Comparison of ENCODE assay signal across 15 cellular contexts in the genomic region with DNA sequence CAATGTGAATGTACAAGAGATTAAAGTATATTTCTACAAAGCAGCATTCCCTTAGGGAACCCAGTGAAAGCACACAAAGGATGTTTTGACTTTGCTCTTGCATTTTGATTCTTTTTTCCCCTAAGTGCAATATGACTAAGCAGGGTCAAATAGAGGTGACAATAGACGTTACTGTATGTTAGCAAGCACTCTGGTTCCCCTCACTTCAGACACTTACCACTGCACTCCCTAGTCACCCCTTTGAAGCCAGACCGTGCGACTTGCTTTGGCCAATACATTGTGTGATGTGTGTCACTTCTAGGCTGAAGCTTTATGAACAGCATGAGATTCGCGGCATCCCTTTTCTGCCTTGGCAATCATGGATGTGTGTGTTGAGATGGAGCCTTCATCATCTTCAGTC.
DNase-seq lines count a peak whose midpoint lies in the region; ATAC-seq, FAIRE-seq and TF ChIP-seq lines count a peak whose summit lies in the region.
"Had no signal": no experiment of that assay in that cellular context is flagged by ENCODE, and none has a peak within 500 bp of the region (broad histone marks: within the 10 kb centered on the region; RNA-seq: fewer than 3 reads in every experiment).

No MANE protein-coding gene starts in this region.

- no peaks in the 10 kb centered on the region for H3K9me3 ChIP-seq in HCT116 (ENCODE audit: control insufficient read depth in 1 of 2, insufficient read depth in 1 of 2, low read depth in 1 of 2, low read length in 2 of 2)
- H3K9me3 ChIP-seq in mesodermal cell (ENCODE audit: control insufficient read depth, low read length): no peaks in the 10 kb centered on the region
- H3K9me3 ChIP-seq: BLaER1, psoas muscle had no signal

- no peaks in the 10 kb centered on the region for H3K27me3 Mint-ChIP-seq in CD14-positive monocyte (ENCODE audit: low read depth in 3 of 3)
- H3K27me3 Mint-ChIP-seq: stimulated activated naive CD8-positive, alpha-beta T cell treated with anti-CD3 and anti-CD28 coated beads, Interleukin-15, amount 100 ng/mL, for 72 hours had no signal

- RAD21 ChIA-PET in HCT116 (lab: Charles Lee; ENCODE audit: low non-redundant PET in 1 of 2, low total read pairs in 2 of 2, uncharacterized antibody in 2 of 2, unreplicated experiment in 2 of 2): no interaction called here

- peaks cover 3 to 5% of the 10 kb centered on the region in 2 donors for H3K36me3 Mint-ChIP-seq in CD14-positive monocyte

- H3K4me1 ChIP-seq in HCT116 (ENCODE audit: control insufficient read depth in 1 of 2, insufficient read depth in 2 of 2, low read length in 2 of 2) (peaks cover 0 to 7% of the 10 kb centered on the region in 2 experiments; a peak in 2 of 4 replicates), mesodermal cell (ENCODE audit: control insufficient read depth, insufficient read depth, low read length, poor library complexity, severe bottlenecking) (peaks cover 5% of the 10 kb centered on the region)
- H3K4me1 ChIP-seq: BLaER1, psoas muscle had no signal

- H3K27ac ChIP-seq in HCT116 (ENCODE audit: low read depth, low read length) (no peak overlapping the region), brain microvascular endothelial cell (peak overlapping the region; percentile 17), mesodermal cell (ENCODE audit: low read depth, low read length, severe bottlenecking) (peak overlapping the region; percentile 29)
- H3K27ac ChIP-seq: BLaER1, psoas muscle had no signal

- 90 to 100% methylated on average over 4 of the region's 5 CpGs for WGBS in mesodermal cell (ENCODE audit: insufficient coverage in 2 of 2), 2 experiments

- H3K27ac Mint-ChIP-seq in CD14-positive monocyte: peak overlapping the region in 6 of 7 donors; percentile 54 to 85 (median 76)
- H3K27ac Mint-ChIP-seq: stimulated activated naive CD8-positive, alpha-beta T cell treated with anti-CD3 and anti-CD28 coated beads, Interleukin-15, amount 100 ng/mL, for 72 hours had no signal

- ATAC-seq in HCT116: peak; percentile 61; the same call in 1 of the 2 replicates
- ATAC-seq: left colon; psoas muscle; stimulated activated naive CD8-positive, alpha-beta T cell treated with anti-CD3 and anti-CD28 coated beads, Interleukin-15, amount 100 ng/mL, for 72 hours had no signal

- TF ChIP-seq CTCF in CD14-positive monocyte (IDR thresholded peaks at IDR 0.05) (no peak), HCT116 (IDR thresholded peaks at IDR 0.05 in 2 of 3, conservative IDR thresholded peaks at IDR 0.05 in 1 of 3; ENCODE audit: borderline replicate concordance in 1 of 3, insufficient read depth in 1 of 3, low read depth in 2 of 3, low read length in 2 of 3) (no peak), brain microvascular endothelial cell (IDR thresholded peaks at IDR 0.05; ENCODE audit: low read depth, low read length, missing control alignments) (no peak)

- no peak overlapping the region for H3K9ac ChIP-seq in HCT116 (ENCODE audit: low read length)
- H3K9ac ChIP-seq: BLaER1 had no signal

- no TSS peak for BruUV-seq in HCT116 (replicated peaks; lab: Mats Ljungman, UMichigan)

- CTCF ChIA-PET in HCT116 (lab: Charles Lee): no interaction called here

- H3K4me1 Mint-ChIP-seq in CD14-positive monocyte: peaks cover 67% of the 10 kb centered on the region
- H3K4me1 Mint-ChIP-seq: stimulated activated naive CD8-positive, alpha-beta T cell treated with anti-CD3 and anti-CD28 coated beads, Interleukin-15, amount 100 ng/mL, for 72 hours had no signal

- H3K9me2 ChIP-seq in HCT116 (ENCODE audit: insufficient read depth): no peaks in the 10 kb centered on the region

- POLR2A ChIA-PET in HCT116 (lab: Charles Lee): no interaction called here

- TF ChIP-seq RAD21 in HCT116 (IDR thresholded peaks at IDR 0.05; ENCODE audit: low read depth): no peak

- no peaks in the 10 kb centered on the region for H4K20me1 ChIP-seq in HCT116 (ENCODE audit: insufficient read depth)
- H4K20me1 ChIP-seq: BLaER1 had no signal

- H3K27me3 ChIP-seq in HCT116 (ENCODE audit: insufficient read depth, low read length) (no peaks in the 10 kb centered on the region), brain microvascular endothelial cell (replicated peaks) (no peaks in the 10 kb centered on the region)
- H3K27me3 ChIP-seq: BLaER1, dorsolateral prefrontal cortex had no signal

- DNase-seq in CD14-positive monocyte (ENCODE audit: low spot score) (peak; percentile 81), HCT116 (ENCODE audit: low read depth, low spot score) (no peak), brain microvascular endothelial cell (peak; percentile 48), HuH-7.5 (ENCODE audit: low spot score) (no peak), urothelium cell line (ENCODE audit: low spot score) (no peak), DMS153 treated with DMSO at 0.1 percent for 48 hours (lab: John Stamatoyannopoulos, UW; ENCODE audit: unreplicated experiment) (no peak)
- DNase-seq: activated gamma-delta T cell; dorsolateral prefrontal cortex; left colon; NCI-H187 treated with DMSO at 0.1 percent for 48 hours; NCI-H446 treated with DMSO at 0.1 percent for 48 hours; psoas muscle; stimulated activated naive CD8-positive, alpha-beta T cell treated with anti-CD3 and anti-CD28 coated beads, Interleukin-15, amount 100 ng/mL, for 72 hours had no signal

- H2AFZ ChIP-seq in HCT116 (ENCODE audit: low read depth, low read length, poor library complexity, severe bottlenecking): no peak overlapping the region

- H3K36me3 ChIP-seq in HCT116 (ENCODE audit: control insufficient read depth in 1 of 2, insufficient read depth in 2 of 2, low read length in 2 of 2): no peaks in the 10 kb centered on the region
- no peaks in the 10 kb centered on the region for H3K36me3 ChIP-seq in brain microvascular endothelial cell (replicated peaks)
- no peaks in the 10 kb centered on the region for H3K36me3 ChIP-seq in mesodermal cell (ENCODE audit: control insufficient read depth, insufficient read depth, low read length)
- H3K36me3 ChIP-seq: BLaER1 had no signal

- FAIRE-seq in urothelium cell line (lab: Jason Lieb, UNC): no peak

- H3K4me2 ChIP-seq in HCT116 (ENCODE audit: low read length): peak overlapping the region; percentile 20; the same call in 1 of the 2 replicates
- H3K4me2 ChIP-seq: BLaER1 had no signal

- H3K4me3 ChIP-seq in HCT116 (replicated peaks in 1 of 2; ENCODE audit: low read depth in 1 of 2, low read length in 2 of 2): no peak overlapping the region
- no peak overlapping the region for H3K4me3 ChIP-seq in brain microvascular endothelial cell (ENCODE audit: low read depth, low read length)
- H3K4me3 ChIP-seq in mesodermal cell (ENCODE audit: extremely low read depth, insufficient read depth, low read length, poor library complexity, severe bottlenecking): no peak overlapping the region
- H3K4me3 ChIP-seq: BLaER1, dorsolateral prefrontal cortex, psoas muscle had no signal

- no peak overlapping the region for H3K4me3 Mint-ChIP-seq in CD14-positive monocyte
- H3K4me3 Mint-ChIP-seq: stimulated activated naive CD8-positive, alpha-beta T cell treated with anti-CD3 and anti-CD28 coated beads, Interleukin-15, amount 100 ng/mL, for 72 hours had no signal

- in situ Hi-C loops in brain microvascular endothelial cell (cut with HindIII; ENCODE audit: low pct_ligation_motif_present, low sequenced_read_pairs): no loop called here

- intact Hi-C loops in CD14-positive monocyte (cut with micrococcal nuclease): loop anchor here in 1 of 2 donors (5.0 kb wide), 1 partner anchor 82 kb away; no protein-coding TSS in a partner anchor
- intact Hi-C loops in HCT116 (cut with micrococcal nuclease): no loop called here

- H3K9me3 Mint-ChIP-seq in CD14-positive monocyte: peaks cover 0 to 4% (median 0%) of the 10 kb centered on the region in 7 donors
- H3K9me3 Mint-ChIP-seq: stimulated activated naive CD8-positive, alpha-beta T cell treated with anti-CD3 and anti-CD28 coated beads, Interleukin-15, amount 100 ng/mL, for 72 hours had no signal

- no peaks in the 10 kb centered on the region for H3K79me2 ChIP-seq in HCT116 (ENCODE audit: insufficient read depth, low read length)

- TF ChIP-seq POLR2A in HCT116 (IDR thresholded peaks at IDR 0.05; ENCODE audit: borderline replicate concordance, extremely low read depth, insufficient read depth, insufficient read length): no peak

TF ChIP-seq in HCT116, 20 proteins besides CTCF, POLR2A, EP300 and RAD21 (continues in another document):
- TF ChIP-seq TCF7L2 (IDR thresholded peaks at IDR 0.05; ENCODE audit: borderline replicate concordance, extremely low read depth, insufficient read depth, insufficient read length): no peak
- no peak for TF ChIP-seq ELF1 (IDR thresholded peaks at IDR 0.05; ENCODE audit: borderline replicate concordance, low read depth)
- no peak for TF ChIP-seq ZNF274 (IDR thresholded peaks at IDR 0.05; ENCODE audit: low read depth, low read length)
- no peak for TF ChIP-seq CEBPB (IDR thresholded peaks at IDR 0.05; ENCODE audit: low read depth)
- no peak for TF ChIP-seq SIN3A (IDR thresholded peaks at IDR 0.05; ENCODE audit: low read depth)
- no peak for TF ChIP-seq JUND (IDR thresholded peaks at IDR 0.05)
- TF ChIP-seq EZH2 (IDR thresholded peaks at IDR 0.05): no peak
- no peak for TF ChIP-seq POLR2AphosphoS5 (IDR thresholded peaks at IDR 0.05; ENCODE audit: low read depth, low read length)
- TF ChIP-seq, protein P1, sequence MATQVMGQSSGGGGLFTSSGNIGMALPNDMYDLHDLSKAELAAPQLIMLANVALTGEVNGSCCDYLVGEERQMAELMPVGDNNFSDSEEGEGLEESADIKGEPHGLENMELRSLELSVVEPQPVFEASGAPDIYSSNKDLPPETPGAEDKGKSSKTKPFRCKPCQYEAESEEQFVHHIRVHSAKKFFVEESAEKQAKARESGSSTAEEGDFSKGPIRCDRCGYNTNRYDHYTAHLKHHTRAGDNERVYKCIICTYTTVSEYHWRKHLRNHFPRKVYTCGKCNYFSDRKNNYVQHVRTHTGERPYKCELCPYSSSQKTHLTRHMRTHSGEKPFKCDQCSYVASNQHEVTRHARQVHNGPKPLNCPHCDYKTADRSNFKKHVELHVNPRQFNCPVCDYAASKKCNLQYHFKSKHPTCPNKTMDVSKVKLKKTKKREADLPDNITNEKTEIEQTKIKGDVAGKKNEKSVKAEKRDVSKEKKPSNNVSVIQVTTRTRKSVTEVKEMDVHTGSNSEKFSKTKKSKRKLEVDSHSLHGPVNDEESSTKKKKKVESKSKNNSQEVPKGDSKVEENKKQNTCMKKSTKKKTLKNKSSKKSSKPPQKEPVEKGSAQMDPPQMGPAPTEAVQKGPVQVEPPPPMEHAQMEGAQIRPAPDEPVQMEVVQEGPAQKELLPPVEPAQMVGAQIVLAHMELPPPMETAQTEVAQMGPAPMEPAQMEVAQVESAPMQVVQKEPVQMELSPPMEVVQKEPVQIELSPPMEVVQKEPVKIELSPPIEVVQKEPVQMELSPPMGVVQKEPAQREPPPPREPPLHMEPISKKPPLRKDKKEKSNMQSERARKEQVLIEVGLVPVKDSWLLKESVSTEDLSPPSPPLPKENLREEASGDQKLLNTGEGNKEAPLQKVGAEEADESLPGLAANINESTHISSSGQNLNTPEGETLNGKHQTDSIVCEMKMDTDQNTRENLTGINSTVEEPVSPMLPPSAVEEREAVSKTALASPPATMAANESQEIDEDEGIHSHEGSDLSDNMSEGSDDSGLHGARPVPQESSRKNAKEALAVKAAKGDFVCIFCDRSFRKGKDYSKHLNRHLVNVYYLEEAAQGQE (IDR thresholded peaks at IDR 0.05; ENCODE audit: low read depth): no peak
- TF ChIP-seq SP1 (IDR thresholded peaks at IDR 0.05; ENCODE audit: low read depth): no peak
- TF ChIP-seq ZFX (IDR thresholded peaks at IDR 0.05): no peak

Comparison
In these comparisons a context has a peak if more than half of its experiments do, and no peak if none do; other contexts are left out.
1. DNase-seq: peak in CD14-positive monocyte (single experiment) and brain microvascular endothelial cell (single experiment); none in HCT116 (single experiment), HuH-7.5 (single experiment), urothelium cell line (single experiment) and DMS153 treated with DMSO at 0.1 percent for 48 hours (single experiment).